19 cellular contexts compared by ENCODE assay signal in the genomic region with DNA sequence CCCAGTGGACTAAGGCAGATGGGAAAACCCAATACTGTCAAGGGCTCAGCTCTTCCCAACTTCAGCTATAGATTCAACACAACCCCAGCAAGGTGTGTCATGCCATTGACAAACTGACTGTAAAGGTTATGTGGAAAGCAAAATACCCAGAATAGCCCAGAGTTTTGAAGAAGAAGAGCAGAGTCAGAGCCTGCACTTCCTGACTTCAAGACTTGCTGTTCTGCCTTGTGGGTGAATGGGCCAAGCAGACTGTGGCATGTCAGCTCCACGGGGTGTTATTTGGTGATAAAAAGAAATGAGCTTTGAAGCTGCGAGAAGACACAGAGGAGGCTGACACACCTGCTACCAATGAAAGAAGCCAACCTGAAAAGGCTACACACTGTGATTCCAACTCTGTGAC.
A peak's percentile ranks its signal among the peaks of the same experiment; 100 is the strongest.
DNase-seq lines count a peak whose midpoint lies in the region; ATAC-seq and TF ChIP-seq lines count a peak whose summit lies in the region.
"Had no signal": no experiment of that assay in that cellular context is flagged by ENCODE, and none has a peak within 500 bp of the region (broad histone marks: within the 10 kb centered on the region; RNA-seq: fewer than 3 reads in every experiment).

No MANE protein-coding gene starts in this region.

- H3K9ac ChIP-seq in smooth muscle cell (ENCODE audit: low read depth) = no peak overlapping the region

- 83 to 87% methylated on average over 2 of the region's 2 CpGs for WGBS in sigmoid colon, 2 donors
- WGBS in smooth muscle cell (ENCODE audit: low lambda C conversion rate) = 93% methylated on average over 2 of the region's 2 CpGs

- no peak for TF ChIP-seq EP300 in sigmoid colon (IDR thresholded peaks at IDR 0.05)

- no peaks in the 10 kb centered on the region for H3K27me3 ChIP-seq in Peyer's patch
- H3K27me3 ChIP-seq in sigmoid colon = no peaks in the 10 kb centered on the region
- no peaks in the 10 kb centered on the region for H3K27me3 ChIP-seq in smooth muscle cell (ENCODE audit: low read depth)

- no peaks in the 10 kb centered on the region for H3K4me1 Mint-ChIP-seq in stimulated activated effector memory CD8-positive, alpha-beta T cell treated with anti-CD3 and anti-CD28 coated beads, Interleukin-12 subunit alpha, Interleukin-12 subunit beta, amount 100 ng/mL, for 72 hours

- peak; percentile 17 for DNase-seq in activated effector memory CD4-positive, alpha-beta T cell treated with anti-CD3 and anti-CD28 coated beads, Interleukin-2, amount 50 U/mL, for 16 hours
- no peak for DNase-seq in activated effector memory CD4-positive, alpha-beta T cell treated with Interleukin-2 at 50 U/mL for 16 hours
- DNase-seq in Peyer's patch (peak in 2 of 3 donors; percentile 7 to 10), ecto neural progenitor cell (ENCODE audit: low spot score) (peak; percentile 12), sigmoid colon (no peak), GM03348 (ENCODE audit: low spot score) (no peak), smooth muscle cell (lab: John Stamatoyannopoulos, UW; ENCODE audit: unreplicated experiment) (no peak)
- DNase-seq in stimulated activated effector memory CD8-positive, alpha-beta T cell treated with anti-CD3 and anti-CD28 coated beads, Interleukin-12 subunit alpha, Interleukin-12 subunit beta, amount 100 ng/mL, for 72 hours (ENCODE audit: low spot score in 2 of 2) = no peak
- DNase-seq: C1 segment of cervical spinal cord, DMS79 treated with DMSO at 0.1 percent for 48 hours, HCEC 1CT, NCI-H1105, NCI-H1694 treated with DMSO at 0.1 percent for 48 hours, NCI-H2171 treated with DMSO at 0.1 percent for 48 hours, NCI-H446 treated with DMSO at 0.1 percent for 48 hours, NCI-H748 treated with DMSO at 0.1 percent for 48 hours, OCI-M1, RPMI8226 had no signal

- no peaks in the 10 kb centered on the region for H3K79me2 ChIP-seq in smooth muscle cell (ENCODE audit: low read depth)

- H4K20me1 ChIP-seq in smooth muscle cell (ENCODE audit: low read depth) = peaks cover 48% of the 10 kb centered on the region

- peaks cover 0 to 8% (median 0%) of the 10 kb centered on the region in 4 donors for H3K9me3 ChIP-seq in Peyer's patch
- H3K9me3 ChIP-seq in sigmoid colon = no peaks in the 10 kb centered on the region
- H3K9me3 ChIP-seq in smooth muscle cell (replicated peaks; ENCODE audit: low read depth) = no peaks in the 10 kb centered on the region

- no peak overlapping the region for H3K27ac ChIP-seq in Peyer's patch
- no peak overlapping the region for H3K27ac ChIP-seq in sigmoid colon
- no peak overlapping the region for H3K27ac ChIP-seq in smooth muscle cell (ENCODE audit: low read depth)

- no peak overlapping the region for H3K4me2 ChIP-seq in smooth muscle cell

- H3K4me1 ChIP-seq in Peyer's patch (peaks cover 0 to 11% (median 0%) of the 10 kb centered on the region in 4 donors), sigmoid colon (peaks cover 0 to 22% (median 19%) of the 10 kb centered on the region in 4 donors), smooth muscle cell (ENCODE audit: low read depth) (no peaks in the 10 kb centered on the region)

- intact Hi-C loops in sigmoid colon (cut with DNase I) = no loop called here

- no peak overlapping the region for H3K27ac Mint-ChIP-seq in stimulated activated effector memory CD8-positive, alpha-beta T cell treated with anti-CD3 and anti-CD28 coated beads, Interleukin-12 subunit alpha, Interleukin-12 subunit beta, amount 100 ng/mL, for 72 hours
- H3K27ac Mint-ChIP-seq: IgD-negative memory B cell had no signal

- peaks cover 7% of the 10 kb centered on the region for H3K36me3 Mint-ChIP-seq in stimulated activated effector memory CD8-positive, alpha-beta T cell treated with anti-CD3 and anti-CD28 coated beads, Interleukin-12 subunit alpha, Interleukin-12 subunit beta, amount 100 ng/mL, for 72 hours

- TF ChIP-seq POLR2A in Peyer's patch (IDR thresholded peaks at IDR 0.05) (no peak), sigmoid colon (IDR thresholded peaks at IDR 0.05) (no peak)

- TF ChIP-seq CTCF in Peyer's patch (IDR thresholded peaks at IDR 0.05) = no peak
- TF ChIP-seq CTCF in sigmoid colon (IDR thresholded peaks at IDR 0.05) = no peak
- no peak for TF ChIP-seq CTCF in smooth muscle cell (IDR thresholded peaks at IDR 0.05; ENCODE audit: borderline replicate concordance, insufficient read depth, poor library complexity, severe bottlenecking)

- peak; percentile 69 for ATAC-seq in stimulated activated effector memory CD8-positive, alpha-beta T cell treated with anti-CD3 and anti-CD28 coated beads, Interleukin-12 subunit alpha, Interleukin-12 subunit beta, amount 100 ng/mL, for 72 hours

- no peaks in the 10 kb centered on the region for H3F3A ChIP-seq in smooth muscle cell (ENCODE audit: low read depth)

- H3K4me3 ChIP-seq in Peyer's patch = no peak overlapping the region
- H3K4me3 ChIP-seq in sigmoid colon = no peak overlapping the region
- no peak overlapping the region for H3K4me3 ChIP-seq in smooth muscle cell

- H3K4me3 Mint-ChIP-seq in stimulated activated effector memory CD8-positive, alpha-beta T cell treated with anti-CD3 and anti-CD28 coated beads, Interleukin-12 subunit alpha, Interleukin-12 subunit beta, amount 100 ng/mL, for 72 hours = no peak overlapping the region
- H3K4me3 Mint-ChIP-seq: IgD-negative memory B cell had no signal

- no peak overlapping the region for H2AFZ ChIP-seq in smooth muscle cell (ENCODE audit: low read depth)

- peaks cover 7% of the 10 kb centered on the region for H3K9me3 Mint-ChIP-seq in stimulated activated effector memory CD8-positive, alpha-beta T cell treated with anti-CD3 and anti-CD28 coated beads, Interleukin-12 subunit alpha, Interleukin-12 subunit beta, amount 100 ng/mL, for 72 hours

- peaks cover 0 to 11% (median 0%) of the 10 kb centered on the region in 3 donors for H3K36me3 ChIP-seq in Peyer's patch
- H3K36me3 ChIP-seq in sigmoid colon = peaks cover 4 to 22% (median 5%) of the 10 kb centered on the region in 4 donors
- no peaks in the 10 kb centered on the region for H3K36me3 ChIP-seq in smooth muscle cell (ENCODE audit: low read depth)

Comparison
In these comparisons a context has a peak if more than half of its experiments do, and no peak if none do; other contexts are left out.
1. DNase-seq: peak in activated effector memory CD4-positive, alpha-beta T cell treated with anti-CD3 and anti-CD28 coated beads, Interleukin-2, amount 50 U/mL, for 16 hours (single experiment), Peyer's patch (2 of 3) and ecto neural progenitor cell (single experiment); none in activated effector memory CD4-positive, alpha-beta T cell treated with Interleukin-2 at 50 U/mL for 16 hours (single experiment), stimulated activated effector memory CD8-positive, alpha-beta T cell treated with anti-CD3 and anti-CD28 coated beads, Interleukin-12 subunit alpha, Interleukin-12 subunit beta, amount 100 ng/mL, for 72 hours (0 of 2), sigmoid colon (single experiment), GM03348 (single experiment) and smooth muscle cell (single experiment).